In genomic region chr7:138980575-138981285, GRCh38 we compare ENCODE assay signal across 7 cellular contexts. TPM values are rescaled to one million over a fixed set of nuclear protein-coding genes. Genes with fewer than 3 reads are reported as not detected.
DNase-seq lines count a peak whose midpoint lies in the region; ATAC-seq, FAIRE-seq and TF ChIP-seq lines count a peak whose summit lies in the region.

No MANE protein-coding gene starts in this region.

- TF ChIP-seq POLR2A in HepG2 (IDR thresholded peaks at IDR 0.05; ENCODE audit: insufficient read depth in 1 of 2, low read depth in 2 of 2, low read length in 2 of 2) (no peak), thyroid gland (IDR thresholded peaks at IDR 0.05) (no peak)

- H3K4me1 ChIP-seq in ascending aorta: peaks cover 0 to 9% of the 10 kb centered on the region in 2 donors
- peaks cover 20% of the 10 kb centered on the region for H3K4me1 ChIP-seq in HepG2 (ENCODE audit: insufficient read depth, low read length)
- H3K4me1 ChIP-seq in thyroid gland: peaks cover 17 to 28% of the 10 kb centered on the region in 2 donors

- DNase-seq in LNCaP clone FGC (ENCODE audit: low read depth) (no peak), ascending aorta (ENCODE audit: low spot score in 2 of 2) (no peak), HepG2 (ENCODE audit: low spot score) (no peak), thyroid gland (peak in 1 of 2 donors; percentile 15), AG08396 (ENCODE audit: low spot score) (no peak)

- TF ChIP-seq CTCF in LNCaP clone FGC (IDR thresholded peaks at IDR 0.05; ENCODE audit: control insufficient read depth, extremely low read depth, insufficient read depth) (no peak), ascending aorta (IDR thresholded peaks at IDR 0.05) (no peak), HepG2 (CRISPR knock-in tag; IDR thresholded peaks at IDR 0.05) (no peak), thyroid gland (IDR thresholded peaks at IDR 0.05) (no peak)

- in situ Hi-C loops in HepG2 (cut with HindIII; ENCODE audit: extremely low pct_ligation_motif_present, low pct_unique_long_range_greater_than_20kb): loop anchor here (5.0 kb wide), 1 partner anchor 93 kb away; no protein-coding TSS in a partner anchor

- WGBS in HepG2 (ENCODE audit: low lambda C conversion rate): 2% methylated on average over 29 of the region's 66 CpGs
- 1 to 2% methylated on average over 36 of the region's 66 CpGs for WGBS in thyroid gland, 2 donors

- H3K4me3 ChIP-seq in LNCaP clone FGC (ENCODE audit: low read depth, low read length) (peak overlapping the region; percentile 75), ascending aorta (peak overlapping the region; percentile 62 to 67), HepG2 (replicated peaks in 1 of 3; ENCODE audit: insufficient read depth in 1 of 3, low read depth in 2 of 3, low read length in 3 of 3) (peak overlapping the region; percentile 77 to 92 (median 79)), thyroid gland (replicated peaks in 1 of 3) (peak overlapping the region in 2 of 3 donors; percentile 28 to 58)

- TF ChIP-seq RAD21 in HepG2 (CRISPR knock-in tag; IDR thresholded peaks at IDR 0.05): no peak

- H3K36me3 ChIP-seq in ascending aorta: no peaks in the 10 kb centered on the region
- no peaks in the 10 kb centered on the region for H3K36me3 ChIP-seq in HepG2 (replicated peaks in 1 of 2; ENCODE audit: control insufficient read depth in 1 of 2, insufficient read depth in 2 of 2, low read length in 2 of 2)
- H3K36me3 ChIP-seq in thyroid gland: no peaks in the 10 kb centered on the region

- H3K9ac ChIP-seq in HepG2 (ENCODE audit: insufficient read depth, low read depth, low read length): peak overlapping the region; percentile 65

- CTCF ChIA-PET in HepG2 (lab: Yijun Ruan, JAX; ENCODE audit: low intra/inter-chr PET ratio, low total read pairs): no interaction called here

- H4K20me1 ChIP-seq in HepG2 (ENCODE audit: insufficient read depth, low read length): no peaks in the 10 kb centered on the region

- TF ChIP-seq EP300 in HepG2 (IDR thresholded peaks at IDR 0.05; ENCODE audit: low read depth in 2 of 2, low read length in 2 of 2) (no peak), HepG2 (CRISPR knock-in tag; IDR thresholded peaks at IDR 0.05; ENCODE audit: borderline replicate concordance) (no peak)

- POLR2A ChIA-PET in HepG2 (lab: Yijun Ruan, JAX): interaction anchor here (1.1 to 1.2 kb wide), 2 partner anchors 90 to 94 kb away, joined by 3 to 4 read pairs; no protein-coding TSS in a partner anchor

- H3K27me3 ChIP-seq in ascending aorta: no peaks in the 10 kb centered on the region
- peaks cover 2 to 24% of the 10 kb centered on the region in 2 experiments; a peak in 3 of 5 replicates for H3K27me3 ChIP-seq in HepG2 (ENCODE audit: control insufficient read depth in 1 of 2, insufficient read depth in 2 of 2, low read length in 2 of 2)
- no peaks in the 10 kb centered on the region for H3K27me3 ChIP-seq in thyroid gland

- no peak overlapping the region for H3K27ac ChIP-seq in ascending aorta
- no peak overlapping the region for H3K27ac ChIP-seq in HepG2 (ENCODE audit: extremely low read length, insufficient read depth, low read length)
- no peak overlapping the region for H3K27ac ChIP-seq in thyroid gland

- H2AFZ ChIP-seq in HepG2 (ENCODE audit: low read length): peak overlapping the region; percentile 11

- peak overlapping the region; percentile 95 for H3K4me2 ChIP-seq in HepG2 (ENCODE audit: low read depth, low read length)

- H3K79me2 ChIP-seq in HepG2 (ENCODE audit: insufficient read depth, low read length): no peaks in the 10 kb centered on the region

- BruUV-seq in HepG2 (replicated peaks; lab: Mats Ljungman, UMichigan): no TSS peak

- H3K9me3 ChIP-seq in ascending aorta (no peaks in the 10 kb centered on the region), HepG2 (ENCODE audit: low read length) (no peaks in the 10 kb centered on the region), thyroid gland (no peaks in the 10 kb centered on the region)

- no peak for FAIRE-seq in HepG2 (lab: Jason Lieb, UNC)

- intact Hi-C loops in ascending aorta (cut with DNase I) (loop anchor here (5.0 kb wide), 1 partner anchor 1197 kb away; the partner anchor contains the start of gene KDM7A), HepG2 (cut with micrococcal nuclease; ENCODE audit: unreplicated experiment) (loop anchor here (1.0 kb wide), 1 partner anchor 94 kb away; no protein-coding TSS in a partner anchor), thyroid gland (cut with DNase I) (loop anchor here (5.0 kb wide), 1 partner anchor 93 kb away; no protein-coding TSS in a partner anchor)

- ATAC-seq in GM18502 (IDR thresholded peaks at IDR 0.05; ENCODE audit: poor library complexity, unreplicated experiment) (peak; percentile 45), GM21786 (IDR thresholded peaks at IDR 0.05; ENCODE audit: unreplicated experiment) (peak; percentile 59), HepG2 (peak; percentile 39)

TF ChIP-seq in HepG2, 621 proteins besides CTCF, POLR2A, EP300 and RAD21 (continues in another document):
- TF ChIP-seq ZSCAN31 (CRISPR knock-in tag; IDR thresholded peaks at IDR 0.05; ENCODE audit: low read depth): 0 out of 2 replicates have a peak, but pooled peaks have one; percentile 36

RNA-seq across cellular contexts. Expression of gene KIAA1549, which starts 0.5 kb away (rescaled TPM):
- 0.11 TPM for total RNA-seq in ascending aorta
- total RNA-seq in HepG2 (2016; rRNA removed; fragmentation: Illumina TruSeq; extraction: Trizol): 1.8 TPM in 2 replicates
- total RNA-seq in HepG2 (2016; cell fraction: cytosol; rRNA removed; fragmentation: Illumina TruSeq; extraction: Trizol; ENCODE audit: low read depth): 0.88 and 1.0 TPM in 2 replicates
- 1.4 and 1.8 TPM in 2 replicates for total RNA-seq in HepG2 (2016; cell fraction: insoluble cytoplasmic fraction; rRNA removed; fragmentation: Illumina TruSeq; extraction: Trizol)
- 1.5 and 2.2 TPM in 2 replicates for total RNA-seq in HepG2 (2016; cell fraction: membrane; rRNA removed; fragmentation: Illumina TruSeq; extraction: Trizol)
- 3.1 and 3.6 TPM in 2 replicates for total RNA-seq in HepG2 (2016; cell fraction: nucleus; rRNA removed; fragmentation: Illumina TruSeq; extraction: Trizol)
- 1.1 and 1.2 TPM in 2 replicates for polyA plus RNA-seq in HepG2 (2011; rRNA removed)
- 0.95 and 0.96 TPM in 2 replicates for polyA plus RNA-seq in HepG2 (2011; cell fraction: cytosol; rRNA removed)
- polyA plus RNA-seq in HepG2 (2011; cell fraction: nucleus; rRNA removed): 2.4 and 2.6 TPM in 2 replicates
- 1.3 and 2.0 TPM in 2 replicates for polyA plus RNA-seq in HepG2 (2012)
- polyA plus RNA-seq in HepG2 (2016; cell fraction: cytosol; fragmentation: Illumina TruSeq; extraction: Trizol; ENCODE audit: low read depth): 0.15 and 0.22 TPM in 2 replicates
- polyA plus RNA-seq in HepG2 (2016; cell fraction: insoluble cytoplasmic fraction; fragmentation: Illumina TruSeq; extraction: Trizol; ENCODE audit: low read depth): 1.5 and 1.9 TPM in 2 replicates
- polyA plus RNA-seq in HepG2 (2016; cell fraction: membrane; fragmentation: Illumina TruSeq; extraction: Trizol; ENCODE audit: low read depth): 0.65 and 1.0 TPM in 2 replicates
- 4.3 and 4.8 TPM in 2 replicates for polyA plus RNA-seq in HepG2 (2016; cell fraction: nucleus; fragmentation: Illumina TruSeq; extraction: Trizol; ENCODE audit: insufficient read depth, low read depth)
- polyA minus RNA-seq in HepG2 (2011; rRNA and poly(A)+ RNA removed; ENCODE audit: low replicate concordance): 4.4 and 12.3 TPM in 2 replicates
- polyA minus RNA-seq in HepG2 (2011; cell fraction: cytosol; rRNA and poly(A)+ RNA removed): 1.8 and 3.1 TPM in 2 replicates
- 2.6 and 3.1 TPM in 2 replicates for polyA minus RNA-seq in HepG2 (2011; cell fraction: nucleus; rRNA and poly(A)+ RNA removed)
- total RNA-seq in thyroid gland: 1 to 10 TPM; 1.2 to 3.9 (median 2.6) TPM

RNA-seq across cellular contexts. Expression of gene ZC3HAV1L, which starts 55.1 kb away (rescaled TPM):
- total RNA-seq in ascending aorta: 29.1 TPM
- 8.4 and 11.5 TPM in 2 replicates for total RNA-seq in HepG2 (2016; rRNA removed; fragmentation: Illumina TruSeq; extraction: Trizol)
- 0.61 and 0.79 TPM in 2 replicates for total RNA-seq in HepG2 (2016; cell fraction: cytosol; rRNA removed; fragmentation: Illumina TruSeq; extraction: Trizol; ENCODE audit: low read depth)
- 9.5 and 10.9 TPM in 2 replicates for total RNA-seq in HepG2 (2016; cell fraction: insoluble cytoplasmic fraction; rRNA removed; fragmentation: Illumina TruSeq; extraction: Trizol)
- total RNA-seq in HepG2 (2016; cell fraction: membrane; rRNA removed; fragmentation: Illumina TruSeq; extraction: Trizol): 3.9 and 4.7 TPM in 2 replicates
- 6.5 and 8.2 TPM in 2 replicates for total RNA-seq in HepG2 (2016; cell fraction: nucleus; rRNA removed; fragmentation: Illumina TruSeq; extraction: Trizol)
- polyA plus RNA-seq in HepG2 (2011; rRNA removed): 10.5 and 11.1 TPM in 2 replicates
- 9.0 and 9.4 TPM in 2 replicates for polyA plus RNA-seq in HepG2 (2011; cell fraction: cytosol; rRNA removed)
- 12.6 and 15.0 TPM in 2 replicates for polyA plus RNA-seq in HepG2 (2011; cell fraction: nucleus; rRNA removed)
- polyA plus RNA-seq in HepG2 (2012): 3.6 and 4.2 TPM in 2 replicates
- polyA plus RNA-seq in HepG2 (2016; cell fraction: cytosol; fragmentation: Illumina TruSeq; extraction: Trizol; ENCODE audit: low read depth): 0.07 TPM in 1 of 2 replicates, not detected in the other
- 4.0 and 4.1 TPM in 2 replicates for polyA plus RNA-seq in HepG2 (2016; cell fraction: insoluble cytoplasmic fraction; fragmentation: Illumina TruSeq; extraction: Trizol; ENCODE audit: low read depth)
- polyA plus RNA-seq in HepG2 (2016; cell fraction: membrane; fragmentation: Illumina TruSeq; extraction: Trizol; ENCODE audit: low read depth): 0.38 TPM in 1 of 2 replicates, not detected in the other
- polyA plus RNA-seq in HepG2 (2016; cell fraction: nucleus; fragmentation: Illumina TruSeq; extraction: Trizol; ENCODE audit: insufficient read depth, low read depth): 4.1 and 4.5 TPM in 2 replicates
- polyA minus RNA-seq in HepG2 (2011; rRNA and poly(A)+ RNA removed; ENCODE audit: low replicate concordance): 6.5 and 23.7 TPM in 2 replicates
- polyA minus RNA-seq in HepG2 (2011; cell fraction: cytosol; rRNA and poly(A)+ RNA removed): 24.9 and 27.7 TPM in 2 replicates
- 11.1 and 12.1 TPM in 2 replicates for polyA minus RNA-seq in HepG2 (2011; cell fraction: nucleus; rRNA and poly(A)+ RNA removed)
- total RNA-seq in thyroid gland: 10 to 100 TPM; 31.7 to 73.7 (median 45.5) TPM
